In genomic region chr13:113452942-113453901, GRCh38 we compare ENCODE assay signal across 3 cellular contexts.
TF ChIP-seq lines count a peak whose summit lies in the region.

TSS of gene ADPRHL1 (minus strand) at chr13:113453488. CDS start at chr13:113453437, 51 bp downstream.

TF ChIP-seq in SK-N-SH, 30 proteins besides CTCF, POLR2A, EP300 and RAD21:
- TF ChIP-seq IRF3 (IDR thresholded peaks at IDR 0.05; ENCODE audit: low read depth, low read length) (no peak), POLR2AphosphoS5 (IDR thresholded peaks at IDR 0.05; ENCODE audit: low read depth, low read length) (no peak), FOSL2 (IDR thresholded peaks at IDR 0.05; ENCODE audit: borderline replicate concordance, low read depth) (no peak), MXI1 (IDR thresholded peaks at IDR 0.05; ENCODE audit: low read depth, low read length) (peak; percentile 95)

TF ChIP-seq in SK-N-SH treated with all-trans-retinoic acid at 6 μM for 48 hours, 23 proteins besides CTCF, POLR2A, EP300 and RAD21 (continued from another document):
- TF ChIP-seq RARB (CRISPR knock-in tag; IDR thresholded peaks at IDR 0.05): no peak
- TF ChIP-seq CREB5 (CRISPR knock-in tag; IDR thresholded peaks at IDR 0.05; ENCODE audit: low read depth): no peak
- no peak for TF ChIP-seq TSHZ2 (CRISPR knock-in tag; IDR thresholded peaks at IDR 0.05)
- no peak for TF ChIP-seq ZFP30 (CRISPR knock-in tag; IDR thresholded peaks at IDR 0.05)
- TF ChIP-seq SNAI2 (CRISPR knock-in tag; IDR thresholded peaks at IDR 0.05): no peak
- TF ChIP-seq ZNF565 (CRISPR knock-in tag; conservative IDR thresholded peaks at IDR 0.05; ENCODE audit: low read depth): no peak
- no peak for TF ChIP-seq PPARA (CRISPR knock-in tag; IDR thresholded peaks at IDR 0.05; ENCODE audit: borderline replicate concordance)
- no peak for TF ChIP-seq POU6F1 (CRISPR knock-in tag; IDR thresholded peaks at IDR 0.05; ENCODE audit: borderline replicate concordance, low read depth)
- no peak for TF ChIP-seq CSDC2 (CRISPR knock-in tag; IDR thresholded peaks at IDR 0.05)
- TF ChIP-seq ZNF70 (CRISPR knock-in tag; IDR thresholded peaks at IDR 0.05): no peak
- no peak for TF ChIP-seq ZNF8 (CRISPR knock-in tag; IDR thresholded peaks at IDR 0.05)
- no peak for TF ChIP-seq ARNTL (CRISPR knock-in tag; IDR thresholded peaks at IDR 0.05; ENCODE audit: borderline replicate concordance, low read depth)
- TF ChIP-seq TCF4 (CRISPR knock-in tag; IDR thresholded peaks at IDR 0.05; ENCODE audit: borderline replicate concordance): no peak
- TF ChIP-seq ISL1 (CRISPR knock-in tag; IDR thresholded peaks at IDR 0.05): no peak

TF ChIP-seq in WTC11, 78 proteins besides CTCF, POLR2A, EP300 and RAD21 (continued from another document):
- TF ChIP-seq HMGXB4 (CRISPR knock-in tag; IDR thresholded peaks at IDR 0.05) (no peak), USF1 (CRISPR knock-in tag; IDR thresholded peaks at IDR 0.05) (no peak), PREB (CRISPR knock-in tag; IDR thresholded peaks at IDR 0.05; ENCODE audit: borderline replicate concordance) (no peak), ZNF671 (CRISPR knock-in tag; IDR thresholded peaks at IDR 0.05) (no peak), ZSCAN18 (CRISPR knock-in tag; IDR thresholded peaks at IDR 0.05) (no peak), ETV6 (CRISPR knock-in tag; IDR thresholded peaks at IDR 0.05) (no peak), NFYB (CRISPR knock-in tag; conservative IDR thresholded peaks at IDR 0.05; ENCODE audit: low read depth) (no peak), TEAD4 (CRISPR knock-in tag; IDR thresholded peaks at IDR 0.05) (no peak), SP1 (CRISPR knock-in tag; conservative IDR thresholded peaks at IDR 0.05) (no peak), NR3C1 (CRISPR knock-in tag; conservative IDR thresholded peaks at IDR 0.05; ENCODE audit: low read depth) (no peak), ZNF396 (CRISPR knock-in tag; IDR thresholded peaks at IDR 0.05; ENCODE audit: borderline replicate concordance) (no peak), E2F5 (CRISPR knock-in tag; IDR thresholded peaks at IDR 0.05) (no peak), FOXP4 (CRISPR knock-in tag; IDR thresholded peaks at IDR 0.05) (no peak), ATF3 (CRISPR knock-in tag; conservative IDR thresholded peaks at IDR 0.05) (no peak), ZNF232 (CRISPR knock-in tag; IDR thresholded peaks at IDR 0.05) (no peak), AR (CRISPR knock-in tag; IDR thresholded peaks at IDR 0.05) (no peak)
